13 cellular contexts compared by ENCODE assay signal in genomic region chr13:106530907-106531520, GRCh38. TPM values are rescaled to one million over a fixed set of nuclear protein-coding genes. Genes with fewer than 3 reads are reported as not detected.
DNase-seq lines count a peak whose midpoint lies in the region; ATAC-seq and TF ChIP-seq lines count a peak whose summit lies in the region.
"Had no signal": no experiment of that assay in that cellular context is flagged by ENCODE, and none has a peak within 500 bp of the region (broad histone marks: within the 10 kb centered on the region; RNA-seq: fewer than 3 reads in every experiment).

No MANE protein-coding gene starts in this region.

- peaks cover 50% of the 10 kb centered on the region for H3K4me1 ChIP-seq in endodermal cell (ENCODE audit: control insufficient read depth, insufficient read depth, low read length)
- H3K4me1 ChIP-seq in mucosa of stomach (ENCODE audit: control insufficient read depth, insufficient read depth, low read length) = peaks cover 46% of the 10 kb centered on the region

- WGBS in endodermal cell (ENCODE audit: insufficient coverage in 1 of 2, insufficient read length in 1 of 2), 2 experiments = 52 to 95% methylated on average over 4 to 8 of the region's 8 CpGs

- ATAC-seq in GM21526 (IDR thresholded peaks at IDR 0.05; ENCODE audit: low FRiP score, unreplicated experiment) = no peak
- ATAC-seq: activated CD8-positive, alpha-beta memory T cell treated with anti-CD3 and anti-CD28 coated beads, Interleukin-2, amount 10 ng/mL, durations not matched to agents 7 days and 5 days had no signal

- H3K27ac ChIP-seq in endodermal cell (ENCODE audit: low read depth, low read length) = peak overlapping the region; percentile 89
- H3K27ac ChIP-seq: 22Rv1 had no signal

- H3K9ac ChIP-seq in endodermal cell (ENCODE audit: extremely low read depth, low read length, poor library complexity, severe bottlenecking) = no peak overlapping the region
- peak overlapping the region; percentile 16 for H3K9ac ChIP-seq in mucosa of stomach (ENCODE audit: low read length)

- H3K27ac Mint-ChIP-seq in endodermal cell (peak overlapping the region; percentile 2), type B pancreatic cell (peak overlapping the region; percentile 87)
- H3K27ac Mint-ChIP-seq: activated CD8-positive, alpha-beta memory T cell treated with anti-CD3 and anti-CD28 coated beads, Interleukin-2, amount 10 ng/mL, durations not matched to agents 7 days and 5 days had no signal

- H3K4me3 ChIP-seq in endodermal cell (ENCODE audit: low read length) (peak overlapping the region; percentile 74), mucosa of stomach (ENCODE audit: low read length) (no peak overlapping the region)

- peaks cover 70% of the 10 kb centered on the region for H3K4me1 Mint-ChIP-seq in endodermal cell
- peaks cover 56% of the 10 kb centered on the region for H3K4me1 Mint-ChIP-seq in type B pancreatic cell (ENCODE audit: unreplicated experiment)

- H3K9me3 ChIP-seq in endodermal cell (ENCODE audit: control insufficient read depth, low read length) (no peaks in the 10 kb centered on the region), mucosa of stomach (ENCODE audit: control insufficient read depth, low read length) (no peaks in the 10 kb centered on the region)

- TF ChIP-seq CTCF in endodermal cell (conservative IDR thresholded peaks at IDR 0.05) = no peak
- TF ChIP-seq CTCF in type B pancreatic cell (conservative IDR thresholded peaks at IDR 0.05) = no peak

- H3K36me3 ChIP-seq in endodermal cell (ENCODE audit: control insufficient read depth, insufficient read depth, low read length) (no peaks in the 10 kb centered on the region), mucosa of stomach (ENCODE audit: control insufficient read depth, insufficient read depth, low read length) (no peaks in the 10 kb centered on the region)

- peaks cover 70% of the 10 kb centered on the region for H3K27me3 Mint-ChIP-seq in endodermal cell (ENCODE audit: insufficient read depth)
- no peaks in the 10 kb centered on the region for H3K27me3 Mint-ChIP-seq in type B pancreatic cell

- H3K9me3 Mint-ChIP-seq in endodermal cell (no peaks in the 10 kb centered on the region), type B pancreatic cell (no peaks in the 10 kb centered on the region)

- H3K4me3 Mint-ChIP-seq in endodermal cell (no peak overlapping the region), type B pancreatic cell (peak overlapping the region; percentile 99)
- H3K4me3 Mint-ChIP-seq: activated CD8-positive, alpha-beta memory T cell treated with anti-CD3 and anti-CD28 coated beads, Interleukin-2, amount 10 ng/mL, durations not matched to agents 7 days and 5 days had no signal

- DNase-seq in NCI-H526 (lab: John Stamatoyannopoulos, UW) (peak; percentile 39 to 50), NCI-H526 treated with DMSO at 0.1 percent for 48 hours (lab: John Stamatoyannopoulos, UW) (no peak), endodermal cell (no peak), type B pancreatic cell (ENCODE audit: extremely low spot score, unreplicated experiment) (no peak), NCI-H2196 (lab: John Stamatoyannopoulos, UW; ENCODE audit: unreplicated experiment) (no peak)
- no peak for DNase-seq in stimulated activated CD4-positive, alpha-beta T cell treated with anti-CD3 and anti-CD28 coated beads, Interleukin-1b, Interleukin-23, amount 100 ng/mL, for 48 hours
- DNase-seq: activated CD8-positive, alpha-beta memory T cell treated with anti-CD3 and anti-CD28 coated beads, Interleukin-2, amount 10 ng/mL, durations not matched to agents 7 days and 5 days; amygdala; NCI-H774; T-helper 1 cell had no signal

- H3K36me3 Mint-ChIP-seq in endodermal cell (ENCODE audit: low read depth) (no peaks in the 10 kb centered on the region), type B pancreatic cell (peaks cover 9% of the 10 kb centered on the region)
- H3K36me3 Mint-ChIP-seq: activated CD8-positive, alpha-beta memory T cell treated with anti-CD3 and anti-CD28 coated beads, Interleukin-2, amount 10 ng/mL, durations not matched to agents 7 days and 5 days had no signal

- H3K27me3 ChIP-seq in endodermal cell (ENCODE audit: control insufficient read depth, insufficient read depth, low read length, poor library complexity, severe bottlenecking) = peaks cover 55% of the 10 kb centered on the region
- no peaks in the 10 kb centered on the region for H3K27me3 ChIP-seq in mucosa of stomach (ENCODE audit: control insufficient read depth, insufficient read depth, low read length)

RNA-seq across cellular contexts. Expression of gene EFNB2, which starts 4.4 kb away (rescaled TPM):
- total RNA-seq in endodermal cell (1 to 10 TPM in 1 of 2 donors, under 1 TPM in 1; 0.84 to 3.1 TPM), type B pancreatic cell (ENCODE audit: low replicate concordance) (48.6 and 67.1 TPM in 2 replicates)
- 133 TPM for polyA plus RNA-seq in endodermal cell (2013, experiment 1 of 2)
- 126 TPM for polyA plus RNA-seq in endodermal cell (2013, experiment 2 of 2)

RNA-seq across cellular contexts. Expression of gene ARGLU1, which starts 36.9 kb away (rescaled TPM):
- total RNA-seq in endodermal cell (100 to 1,000 TPM in 1 of 2 donors, 10 to 100 TPM in 1; 80.6 to 101 TPM), type B pancreatic cell (ENCODE audit: low replicate concordance) (89.0 and 128 TPM in 2 replicates)
- 228 TPM for polyA plus RNA-seq in endodermal cell (2013, experiment 1 of 2)
- 191 TPM for polyA plus RNA-seq in endodermal cell (2013, experiment 2 of 2)

Comparison
In these comparisons a context has a peak if more than half of its experiments do, and no peak if none do; other contexts are left out.
1. DNase-seq: peak in NCI-H526 (2 of 2); none in NCI-H526 treated with DMSO at 0.1 percent for 48 hours (single experiment), endodermal cell (single experiment), type B pancreatic cell (single experiment), NCI-H2196 (single experiment) and stimulated activated CD4-positive, alpha-beta T cell treated with anti-CD3 and anti-CD28 coated beads, Interleukin-1b, Interleukin-23, amount 100 ng/mL, for 48 hours (single experiment).
2. RNA of gene EFNB2, which starts 4.4 kb away (total RNA-seq): 48.6 to 67.1 TPM in type B pancreatic cell; 0.84 to 3.1 TPM in endodermal cell; every median in the first group is over 10 times any median in the second.